Comparison of ENCODE assay signal across 19 cellular contexts in genomic region chr19:10921909-10922637, GRCh38. TPM values are rescaled to one million over a fixed set of nuclear protein-coding genes. Genes with fewer than 3 reads are reported as not detected.
A peak's percentile ranks its signal among the peaks of the same experiment; 100 is the strongest.
DNase-seq lines count a peak whose midpoint lies in the region; ATAC-seq, FAIRE-seq and TF ChIP-seq lines count a peak whose summit lies in the region.
"Had no signal": no experiment of that assay in that cellular context is flagged by ENCODE, and none has a peak within 500 bp of the region (broad histone marks: within the 10 kb centered on the region; RNA-seq: fewer than 3 reads in every experiment).

No MANE protein-coding gene starts in this region.

- no peaks in the 10 kb centered on the region for H3K4me1 ChIP-seq in GM12878 (ENCODE audit: control insufficient read depth, insufficient read depth, low read length)
- H3K4me1 ChIP-seq in osteoblast (ENCODE audit: insufficient read depth, low read length): peaks cover 1% of the 10 kb centered on the region
- H3K4me1 ChIP-seq: colonic mucosa had no signal

- peak; percentile 36; the same call in 1 of the 2 replicates for TF ChIP-seq POLR2A in GM12878 (IDR thresholded peaks at IDR 0.05; ENCODE audit: low read depth, low read length)

- H3K4me2 ChIP-seq in GM12878 (ENCODE audit: control insufficient read depth, insufficient read depth) (no peak overlapping the region), osteoblast (ENCODE audit: insufficient read depth, low read length) (no peak overlapping the region)

- H3K4me3 ChIP-seq in GM12878 (no peak overlapping the region), osteoblast (ENCODE audit: insufficient read depth, low read length) (no peak overlapping the region)
- H3K4me3 ChIP-seq: colonic mucosa, spleen had no signal

- no peak overlapping the region for H2AFZ ChIP-seq in GM12878 (ENCODE audit: control insufficient read depth, low read depth, low read length)
- no peak overlapping the region for H2AFZ ChIP-seq in osteoblast (ENCODE audit: low read length)

- POLR2A ChIA-PET in GM12878 (lab: Charles Lee): no interaction called here

- H3K9me3 ChIP-seq in GM12878 (replicated peaks; ENCODE audit: control insufficient read depth, insufficient read depth, low read length) (no peaks in the 10 kb centered on the region), osteoblast (ENCODE audit: low read depth, low read length) (no peaks in the 10 kb centered on the region)
- H3K9me3 ChIP-seq: colonic mucosa, spleen had no signal

- H3K27ac ChIP-seq in GM12878 (ENCODE audit: control insufficient read depth, insufficient read depth): no peak overlapping the region
- no peak overlapping the region for H3K27ac ChIP-seq in osteoblast (ENCODE audit: low read depth, low read length)
- H3K27ac ChIP-seq: colonic mucosa, epithelial cell of prostate, spleen had no signal

- no peak overlapping the region for H3K9ac ChIP-seq in GM12878 (ENCODE audit: control insufficient read depth, insufficient read depth, low read length)

- no peak for TF ChIP-seq EP300 in GM12878 (IDR thresholded peaks at IDR 0.05; ENCODE audit: borderline replicate concordance in 1 of 2, control insufficient read depth in 1 of 2, low read depth in 2 of 2, low read length in 2 of 2)

- H4K20me1 ChIP-seq in GM12878 (ENCODE audit: control insufficient read depth, insufficient read depth) (no peaks in the 10 kb centered on the region), osteoblast (ENCODE audit: insufficient read depth, low read length) (peaks cover 8% of the 10 kb centered on the region)

- FAIRE-seq in GM12878 (lab: Jason Lieb, UNC): no peak
- FAIRE-seq: astrocyte, frontal cortex had no signal

- DNase-seq in NCI-H82 (lab: John Stamatoyannopoulos, UW) (peak; percentile 6), NCI-H82 treated with DMSO at 0.1 percent for 48 hours (lab: John Stamatoyannopoulos, UW; ENCODE audit: unreplicated experiment) (no peak), GM12878 (ENCODE audit: low read depth, low spot score) (no peak), osteoblast (ENCODE audit: insufficient read length, low spot score, missing footprints) (peak; percentile 52), glomerular visceral epithelial cell (ENCODE audit: extremely low spot score) (no peak)
- DNase-seq in stimulated activated CD4-positive, alpha-beta T cell treated with anti-CD3 and anti-CD28 coated beads, Interleukin-4, amount 100 ng/mL, for 24 hours: no peak
- DNase-seq: 8988T; activated CD4-positive, CD25-positive, alpha-beta regulatory T cell treated with anti-CD3 and anti-CD28 coated beads, Interleukin-2, amount 50 U/mL, for 72 hours; C1 segment of cervical spinal cord; colonic mucosa; DND-41; left ventricle myocardium superior; MV-4-11; NCI-H2029 treated with DMSO at 0.1 percent for 48 hours; spleen; stimulated activated naive CD4-positive, alpha-beta T cell treated with Interleukin-2 at 50 U/mL for 16 hours had no signal

- BruUV-seq in GM12878 (replicated peaks; lab: Mats Ljungman, UMichigan): no TSS peak

- no peak for TF ChIP-seq RAD21 in GM12878 (IDR thresholded peaks at IDR 0.05; ENCODE audit: insufficient read depth, low read depth, low read length)

- intact Hi-C loops in GM12878 (cut with micrococcal nuclease; ENCODE audit: unreplicated experiment): no loop called here

- in situ Hi-C loops in GM12878 (cut with MboI): no loop called here

- H3K27me3 ChIP-seq in GM12878 (replicated peaks in 1 of 2; ENCODE audit: control insufficient read depth in 2 of 2, insufficient read depth in 2 of 2, low read length in 1 of 2): no peaks in the 10 kb centered on the region
- no peaks in the 10 kb centered on the region for H3K27me3 ChIP-seq in osteoblast (ENCODE audit: insufficient read depth, low read length)
- H3K27me3 ChIP-seq: colonic mucosa, spleen had no signal

- no peak; the same call in 2 of the 3 replicates for ATAC-seq in GM12878

- no peak for TF ChIP-seq CTCF in GM12878 (IDR thresholded peaks at IDR 0.05 in 2 of 3, conservative IDR thresholded peaks at IDR 0.05 in 1 of 3; ENCODE audit: control insufficient read depth in 2 of 3, extremely low read depth in 1 of 3, insufficient read depth in 1 of 3, low read depth in 3 of 3, low read length in 3 of 3)
- no peak for TF ChIP-seq CTCF in osteoblast (IDR thresholded peaks at IDR 0.05; ENCODE audit: extremely low read depth, low read depth, low read length)

- 93% methylated on average over 32 of the region's 33 CpGs for WGBS in GM12878 (ENCODE audit: insufficient coverage, insufficient replicate concordance, low lambda C conversion rate, missing lambda C conversion rate)

- SMC1A ChIA-PET in GM12878 (lab: Charles Lee; ENCODE audit: uncharacterized antibody, unreplicated experiment): no interaction called here

- RAD21 ChIA-PET in GM12878 (lab: Charles Lee; ENCODE audit: unreplicated experiment): no interaction called here

- CTCF ChIA-PET in GM12878 (lab: Yijun Ruan, JAX): no interaction called here

- peaks cover 8 to 28% of the 10 kb centered on the region in 2 experiments; a peak in 3 of 4 replicates for H3K36me3 ChIP-seq in GM12878 (ENCODE audit: control insufficient read depth in 2 of 2, insufficient read depth in 2 of 2, low read length in 1 of 2)
- peaks cover 57% of the 10 kb centered on the region for H3K36me3 ChIP-seq in osteoblast (ENCODE audit: insufficient read depth, low read length)

- H3K79me2 ChIP-seq in GM12878 (ENCODE audit: control insufficient read depth, insufficient read depth, low read length) (no peaks in the 10 kb centered on the region), osteoblast (ENCODE audit: insufficient read depth, low read length) (peaks cover 14% of the 10 kb centered on the region)

RNA-seq across cellular contexts. Expression of gene YIPF2, which starts 6.4 kb away (rescaled TPM):
- total RNA-seq in GM12878 (2013; cell fraction: nucleolus; rRNA removed): 26.2 and 26.3 TPM in 2 replicates
- total RNA-seq in GM12878 (2014; rRNA removed): 33.4 and 36.4 TPM in 2 replicates
- 10.6 and 14.9 TPM in 2 replicates for total RNA-seq in GM12878 (2014; rRNA removed; fragmentation: Illumina TruSeq; extraction: Trizol)
- 26.5 and 28.4 TPM in 2 replicates for total RNA-seq in GM12878 (2021)
- polyA plus RNA-seq in GM12878 (2011; ENCODE audit: low read depth): 23.9 TPM
- 10.0 and 17.2 TPM in 2 replicates for polyA plus RNA-seq in GM12878 (2011; rRNA removed)
- polyA plus RNA-seq in GM12878 (2011; cell fraction: cytosol; rRNA removed): 34.7 and 43.9 TPM in 2 replicates
- 45.4 and 49.0 TPM in 2 replicates for polyA plus RNA-seq in GM12878 (2011; cell fraction: nucleus; rRNA removed)
- 45.0 and 45.2 TPM in 2 replicates for polyA plus RNA-seq in GM12878 (2012)
- 1.8 and 8.1 TPM in 2 replicates for polyA plus RNA-seq in GM12878 (2014; fragmentation: Illumina TruSeq; extraction: Trizol)
- polyA plus RNA-seq in GM12878 (2014; fragmentation: Nextera tagmentation; extraction: Ambion mirVana): 1 to 10 TPM in 1 of 2 experiments, under 1 TPM in 1; 0.92 to 3.9 TPM
- 31.7 and 38.9 TPM in 2 replicates for polyA plus RNA-seq in GM12878 (2014; rRNA removed)
- polyA plus RNA-seq in GM12878 (2016; fragmentation: Nextera tagmentation; extraction: Ambion mirVana): 10 to 100 TPM; 18.1 to 19.6 TPM
- 13.9 and 31.1 TPM in 2 replicates for polyA minus RNA-seq in GM12878 (2011; rRNA and poly(A)+ RNA removed)
- 17.4 and 18.8 TPM in 2 replicates for polyA minus RNA-seq in GM12878 (2011; cell fraction: cytosol; rRNA and poly(A)+ RNA removed)
- polyA minus RNA-seq in GM12878 (2011; cell fraction: nucleus; rRNA and poly(A)+ RNA removed): 9.4 and 9.9 TPM in 2 replicates
- total RNA-seq in osteoblast: 114 and 126 TPM in 2 replicates

RNA-seq across cellular contexts. Expression of gene TIMM29, which starts 6.5 kb away (rescaled TPM):
- 18.1 and 19.1 TPM in 2 replicates for total RNA-seq in GM12878 (2013; cell fraction: nucleolus; rRNA removed)
- total RNA-seq in GM12878 (2014; rRNA removed): 25.1 and 25.8 TPM in 2 replicates
- total RNA-seq in GM12878 (2014; rRNA removed; fragmentation: Illumina TruSeq; extraction: Trizol): 11.0 TPM in 2 replicates
- total RNA-seq in GM12878 (2021): 20.9 and 22.7 TPM in 2 replicates
- polyA plus RNA-seq in GM12878 (2011; ENCODE audit: low read depth): 11.1 TPM
- 9.6 and 10.2 TPM in 2 replicates for polyA plus RNA-seq in GM12878 (2011; rRNA removed)
- polyA plus RNA-seq in GM12878 (2011; cell fraction: cytosol; rRNA removed): 10.5 and 14.1 TPM in 2 replicates
- 8.1 and 11.6 TPM in 2 replicates for polyA plus RNA-seq in GM12878 (2011; cell fraction: nucleus; rRNA removed)
- polyA plus RNA-seq in GM12878 (2012): 15.7 and 16.8 TPM in 2 replicates
- 6.2 and 8.2 TPM in 2 replicates for polyA plus RNA-seq in GM12878 (2014; fragmentation: Illumina TruSeq; extraction: Trizol)
- 1 to 10 TPM; 2.4 to 6.5 TPM for polyA plus RNA-seq in GM12878 (2014; fragmentation: Nextera tagmentation; extraction: Ambion mirVana)
- polyA plus RNA-seq in GM12878 (2014; rRNA removed): 15.9 and 17.6 TPM in 2 replicates
- polyA plus RNA-seq in GM12878 (2016; fragmentation: Nextera tagmentation; extraction: Ambion mirVana): 10 to 100 TPM; 27.4 to 27.9 TPM
- polyA minus RNA-seq in GM12878 (2011; rRNA and poly(A)+ RNA removed): 4.8 and 6.3 TPM in 2 replicates
- 4.6 and 7.4 TPM in 2 replicates for polyA minus RNA-seq in GM12878 (2011; cell fraction: cytosol; rRNA and poly(A)+ RNA removed)
- polyA minus RNA-seq in GM12878 (2011; cell fraction: nucleus; rRNA and poly(A)+ RNA removed): 3.3 and 6.9 TPM in 2 replicates
- total RNA-seq in osteoblast: 31.8 and 34.8 TPM in 2 replicates

RNA-seq across cellular contexts. Expression of gene SMARCA4, which starts 38.8 kb away (rescaled TPM):
- total RNA-seq in GM12878 (2013; cell fraction: nucleolus; rRNA removed): 250 and 253 TPM in 2 replicates
- total RNA-seq in GM12878 (2014; rRNA removed) (82.0 and 85.3 TPM in 2 replicates), GM12878 (2014; rRNA removed; fragmentation: Illumina TruSeq; extraction: Trizol) (39.2 and 44.7 TPM in 2 replicates), GM12878 (2021) (153 and 175 TPM in 2 replicates), osteoblast (52.2 and 52.8 TPM in 2 replicates)
- polyA plus RNA-seq in GM12878 (2011; ENCODE audit: low read depth): 38.9 TPM
- polyA plus RNA-seq in GM12878 (2011; rRNA removed) (25.2 and 32.1 TPM in 2 replicates), GM12878 (2014; fragmentation: Illumina TruSeq; extraction: Trizol) (34.9 and 63.5 TPM in 2 replicates), GM12878 (2014; fragmentation: Nextera tagmentation; extraction: Ambion mirVana) (10 to 100 TPM; 22.4 to 43.8 TPM), GM12878 (2014; rRNA removed) (51.2 and 76.8 TPM in 2 replicates), GM12878 (2016; fragmentation: Nextera tagmentation; extraction: Ambion mirVana) (100 to 1,000 TPM in 1 of 2 experiments, 10 to 100 TPM in 1; 88.6 to 102 TPM)
- 55.8 and 68.4 TPM in 2 replicates for polyA plus RNA-seq in GM12878 (2011; cell fraction: cytosol; rRNA removed)
- polyA plus RNA-seq in GM12878 (2011; cell fraction: nucleus; rRNA removed): 96.7 and 156 TPM in 2 replicates
- polyA plus RNA-seq in GM12878 (2012): 82.5 and 85.4 TPM in 2 replicates
- polyA minus RNA-seq in GM12878 (2011; rRNA and poly(A)+ RNA removed): 106 and 126 TPM in 2 replicates
- polyA minus RNA-seq in GM12878 (2011; cell fraction: cytosol; rRNA and poly(A)+ RNA removed): 70.4 and 77.0 TPM in 2 replicates
- 49.4 and 101 TPM in 2 replicates for polyA minus RNA-seq in GM12878 (2011; cell fraction: nucleus; rRNA and poly(A)+ RNA removed)

RNA-seq across cellular contexts. Expression of gene CARM1, which starts 50.7 kb away (rescaled TPM):
- 38.1 and 42.1 TPM in 2 replicates for total RNA-seq in GM12878 (2013; cell fraction: nucleolus; rRNA removed)
- 44.0 and 56.8 TPM in 2 replicates for total RNA-seq in GM12878 (2014; rRNA removed)
- 26.8 and 30.9 TPM in 2 replicates for total RNA-seq in GM12878 (2014; rRNA removed; fragmentation: Illumina TruSeq; extraction: Trizol)
- 115 and 116 TPM in 2 replicates for total RNA-seq in GM12878 (2021)
- polyA plus RNA-seq in GM12878 (2011; ENCODE audit: low read depth): 22.4 TPM
- polyA plus RNA-seq in GM12878 (2011; rRNA removed): 17.7 and 48.6 TPM in 2 replicates
- polyA plus RNA-seq in GM12878 (2011; cell fraction: cytosol; rRNA removed): 50.4 and 74.2 TPM in 2 replicates
- polyA plus RNA-seq in GM12878 (2011; cell fraction: nucleus; rRNA removed): 121 and 141 TPM in 2 replicates
- 55.3 and 65.7 TPM in 2 replicates for polyA plus RNA-seq in GM12878 (2012)
- polyA plus RNA-seq in GM12878 (2014; fragmentation: Illumina TruSeq; extraction: Trizol): 33.0 and 63.5 TPM in 2 replicates
- polyA plus RNA-seq in GM12878 (2014; fragmentation: Nextera tagmentation; extraction: Ambion mirVana): under 1 TPM; 0.45 to 0.49 TPM
- polyA plus RNA-seq in GM12878 (2014; rRNA removed): 95.6 and 113 TPM in 2 replicates
- polyA plus RNA-seq in GM12878 (2016; fragmentation: Nextera tagmentation; extraction: Ambion mirVana): 10 to 100 TPM; 10.1 to 12.0 TPM
- polyA minus RNA-seq in GM12878 (2011; rRNA and poly(A)+ RNA removed): 35.9 and 56.0 TPM in 2 replicates
- 29.0 and 34.2 TPM in 2 replicates for polyA minus RNA-seq in GM12878 (2011; cell fraction: cytosol; rRNA and poly(A)+ RNA removed)
- polyA minus RNA-seq in GM12878 (2011; cell fraction: nucleus; rRNA and poly(A)+ RNA removed): 15.0 and 29.0 TPM in 2 replicates
- 33.7 and 41.0 TPM in 2 replicates for total RNA-seq in osteoblast

Comparison
In these comparisons a context has a peak if more than half of its experiments do, and no peak if none do; other contexts are left out.
1. DNase-seq: peak in NCI-H82 (single experiment) and osteoblast (single experiment); none in NCI-H82 treated with DMSO at 0.1 percent for 48 hours (single experiment), GM12878 (single experiment), stimulated activated CD4-positive, alpha-beta T cell treated with anti-CD3 and anti-CD28 coated beads, Interleukin-4, amount 100 ng/mL, for 24 hours (single experiment) and glomerular visceral epithelial cell (single experiment).